8 cellular contexts compared by ENCODE assay signal in genomic region chr4:157045507-157046127, GRCh38. TPM values are rescaled to one million over a fixed set of nuclear protein-coding genes. Genes with fewer than 3 reads are reported as not detected.
DNase-seq lines count a peak whose midpoint lies in the region; ATAC-seq and TF ChIP-seq lines count a peak whose summit lies in the region.

No MANE protein-coding gene starts in this region.

- ATAC-seq in GM21576 (IDR thresholded peaks at IDR 0.05; ENCODE audit: unreplicated experiment) (peak; percentile 81), foreskin keratinocyte (peak; percentile 97)

- H4K20me1 ChIP-seq in Karpas-422 (ENCODE audit: insufficient read depth, low read depth, low read length): no peaks in the 10 kb centered on the region

- H3K4me2 ChIP-seq in Karpas-422 (ENCODE audit: low read depth, low read length, poor library complexity, severe bottlenecking): no peak overlapping the region

- H3K9me2 ChIP-seq in Karpas-422 (replicated peaks; ENCODE audit: insufficient read depth, low read length): no peaks in the 10 kb centered on the region

- DNase-seq in GDM1 (lab: John Stamatoyannopoulos, UW): peak; percentile 7
- DNase-seq in Karpas-422: peak; percentile 66
- peak; percentile 35 for DNase-seq in SK-N-MC (ENCODE audit: low read depth, low spot score)
- DNase-seq in foreskin keratinocyte: peak; percentile 32 to 70
- DNase-seq in pulmonary artery endothelial cell (ENCODE audit: low read depth, low spot score): peak; percentile 46
- no peak for DNase-seq in activated CD4-positive, alpha-beta T cell treated with anti-CD3 and anti-CD28 coated beads for 48 hours
- DNase-seq in activated effector memory CD4-positive, alpha-beta T cell treated with anti-CD3 and anti-CD28 coated beads, Interleukin-2, amount 50 U/mL, for 16 hours: no peak

- H3K36me3 ChIP-seq in Karpas-422 (ENCODE audit: insufficient read depth, low read length) (no peaks in the 10 kb centered on the region), SK-N-MC (ENCODE audit: insufficient read depth, low read length) (no peaks in the 10 kb centered on the region)

- no peak overlapping the region for H2AFZ ChIP-seq in Karpas-422 (ENCODE audit: low read length)

- TF ChIP-seq CTCF in foreskin keratinocyte (conservative IDR thresholded peaks at IDR 0.05): peak; percentile 91

- no peaks in the 10 kb centered on the region for H3K79me2 ChIP-seq in Karpas-422 (ENCODE audit: low read length)

- H3K9me3 ChIP-seq in Karpas-422 (ENCODE audit: low read length) (no peaks in the 10 kb centered on the region), SK-N-MC (ENCODE audit: low read depth, low read length) (no peaks in the 10 kb centered on the region)

- H3K4me1 ChIP-seq in Karpas-422 (ENCODE audit: low read length) (no peaks in the 10 kb centered on the region), foreskin keratinocyte (no peaks in the 10 kb centered on the region)

- H3K4me3 ChIP-seq in Karpas-422 (ENCODE audit: low read length): no peak overlapping the region
- H3K4me3 ChIP-seq in SK-N-MC: no peak overlapping the region

- H3K9ac ChIP-seq in Karpas-422 (ENCODE audit: low read length): no peak overlapping the region
- H3K9ac ChIP-seq in SK-N-MC (ENCODE audit: insufficient read length): no peak overlapping the region

- H3K27me3 ChIP-seq in Karpas-422 (ENCODE audit: low read length) (no peaks in the 10 kb centered on the region), foreskin keratinocyte (no peaks in the 10 kb centered on the region)

- H3K27ac ChIP-seq in Karpas-422 (ENCODE audit: low read length): no peak overlapping the region
- no peak overlapping the region for H3K27ac ChIP-seq in SK-N-MC
- H3K27ac ChIP-seq in foreskin keratinocyte: no peak overlapping the region

RNA-seq across cellular contexts. Expression of gene GLRB, which starts 30.3 kb away (rescaled TPM):
- not detected in 2 replicates for total RNA-seq in Karpas-422 (2014; rRNA removed; shearing (Covaris generic); ENCODE audit: low replicate concordance)
- total RNA-seq in foreskin keratinocyte (1.1 and 1.2 TPM in 2 replicates), pulmonary artery endothelial cell (4.3 and 4.8 TPM in 2 replicates)
- 0.41 and 0.77 TPM in 2 replicates for polyA plus RNA-seq in foreskin keratinocyte

Comparison
In these comparisons a context has a peak if more than half of its experiments do, and no peak if none do; other contexts are left out.
1. DNase-seq: peak in GDM1 (single experiment), Karpas-422 (single experiment), SK-N-MC (single experiment), foreskin keratinocyte (2 of 2) and pulmonary artery endothelial cell (single experiment); none in activated CD4-positive, alpha-beta T cell treated with anti-CD3 and anti-CD28 coated beads for 48 hours (single experiment) and activated effector memory CD4-positive, alpha-beta T cell treated with anti-CD3 and anti-CD28 coated beads, Interleukin-2, amount 50 U/mL, for 16 hours (single experiment).